In the genomic region with DNA sequence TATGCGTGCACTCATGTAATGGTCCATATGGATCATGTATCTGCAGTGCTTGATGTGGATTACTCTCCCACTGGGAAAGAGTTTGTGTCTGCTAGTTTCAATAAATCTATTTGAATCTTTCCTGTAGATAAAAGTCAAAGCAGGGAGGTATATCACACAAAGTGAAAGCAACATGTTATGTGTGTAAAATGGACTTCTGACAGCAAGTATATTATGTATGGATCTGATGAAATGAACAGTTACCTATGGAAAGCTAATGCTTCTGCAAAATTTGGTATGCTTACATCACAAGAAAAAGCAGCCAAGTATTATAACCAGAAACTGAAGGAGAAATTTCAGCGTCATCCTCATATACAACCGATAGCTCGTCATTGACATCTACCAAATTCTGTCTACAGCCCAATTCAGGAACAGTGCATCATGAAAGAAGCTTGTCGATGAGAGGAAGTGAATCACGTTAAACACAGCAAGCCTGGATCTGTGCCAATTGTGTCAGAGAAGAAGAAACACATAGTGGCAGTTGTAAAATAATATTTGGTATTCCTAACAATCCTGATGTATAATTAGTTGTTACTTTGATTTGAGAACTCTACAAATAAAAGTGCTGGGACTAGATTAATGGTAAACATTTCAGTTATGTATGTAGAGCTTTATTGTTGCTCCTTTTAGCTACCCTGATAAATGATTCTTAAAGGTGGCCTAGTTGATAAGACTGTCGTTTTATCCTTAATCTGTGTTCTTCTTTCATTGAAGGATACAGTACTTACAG, we compare ENCODE assay signal across 7 cellular contexts. TPM values are rescaled to one million over a fixed set of nuclear protein-coding genes. Genes with fewer than 3 reads are reported as not detected.
A peak's percentile ranks its signal among the peaks of the same experiment; 100 is the strongest.
DNase-seq lines count a peak whose midpoint lies in the region; FAIRE-seq and TF ChIP-seq lines count a peak whose summit lies in the region.

No MANE protein-coding gene starts in this region.

- intact Hi-C loops in adrenal gland (cut with DNase I), result no loop called here

- no peak overlapping the region for H3K4me3 ChIP-seq in adrenal gland
- no peak overlapping the region for H3K4me3 ChIP-seq in small intestine (ENCODE audit: low read depth in 1 of 2, low read length in 2 of 2)
- H3K4me3 ChIP-seq in hepatocyte, result no peak overlapping the region
- no peak overlapping the region for H3K4me3 ChIP-seq in H7 (ENCODE audit: insufficient read depth, low read depth, low read length)

- peaks cover 28% of the 10 kb centered on the region for H3K4me1 Mint-ChIP-seq in HFFc6 (ENCODE audit: low read depth)

- DNase-seq in HFFc6 (peak; percentile 35), RKO (ENCODE audit: low spot score) (peak; percentile 96), adrenal gland (peak in 6 of 7 donors; percentile 58 to 76 (median 64)), small intestine (peak; percentile 32), hepatocyte (ENCODE audit: low spot score) (no peak), NCI-H524 (lab: John Stamatoyannopoulos, UW) (no peak), H7 (no peak)

- no peak overlapping the region for H3K27ac ChIP-seq in adrenal gland
- H3K27ac ChIP-seq in small intestine (ENCODE audit: low read depth in 1 of 2, low read length in 1 of 2), result no peak overlapping the region
- H3K27ac ChIP-seq in hepatocyte, result no peak overlapping the region

- H3K27me3 ChIP-seq in adrenal gland (no peaks in the 10 kb centered on the region), small intestine (ENCODE audit: control insufficient read depth in 2 of 2, insufficient read depth in 2 of 2, low read length in 2 of 2) (no peaks in the 10 kb centered on the region), hepatocyte (no peaks in the 10 kb centered on the region), H7 (ENCODE audit: control insufficient read depth, insufficient read depth, low read length) (no peaks in the 10 kb centered on the region)

- H3K27me3 Mint-ChIP-seq in HFFc6 (ENCODE audit: insufficient read depth), result peaks cover 17% of the 10 kb centered on the region

- H2AFZ ChIP-seq in hepatocyte, result no peak overlapping the region

- H3K9me3 Mint-ChIP-seq in HFFc6, result no peaks in the 10 kb centered on the region

- TF ChIP-seq POLR2A in adrenal gland (IDR thresholded peaks at IDR 0.05), result no peak

- TF ChIP-seq CTCF in HFFc6 (IDR thresholded peaks at IDR 0.05), result no peak
- TF ChIP-seq CTCF in adrenal gland (IDR thresholded peaks at IDR 0.05), result no peak
- no peak for TF ChIP-seq CTCF in hepatocyte (IDR thresholded peaks at IDR 0.05; ENCODE audit: poor library complexity)

- no peak for FAIRE-seq in small intestine (lab: Jason Lieb, UNC)

- no peaks in the 10 kb centered on the region for H3K9me2 ChIP-seq in hepatocyte (replicated peaks; ENCODE audit: insufficient read depth)

- no peaks in the 10 kb centered on the region for H3K79me2 ChIP-seq in hepatocyte

- H3K4me1 ChIP-seq in adrenal gland (replicated peaks in 1 of 2) (peaks cover 0 to 5% of the 10 kb centered on the region in 2 donors), small intestine (ENCODE audit: control insufficient read depth in 2 of 2, insufficient read depth in 1 of 2, low read depth in 1 of 2, low read length in 1 of 2) (no peaks in the 10 kb centered on the region), hepatocyte (ENCODE audit: insufficient read depth) (no peaks in the 10 kb centered on the region)

- H3K36me3 ChIP-seq in adrenal gland (replicated peaks in 1 of 2) (no peaks in the 10 kb centered on the region), small intestine (ENCODE audit: control insufficient read depth in 2 of 2, insufficient read depth in 2 of 2, low read length in 2 of 2) (no peaks in the 10 kb centered on the region), hepatocyte (replicated peaks; ENCODE audit: insufficient read depth, low read depth) (no peaks in the 10 kb centered on the region), H7 (replicated peaks; ENCODE audit: control insufficient read depth, insufficient read depth, low read length) (no peaks in the 10 kb centered on the region)

- no peaks in the 10 kb centered on the region for H4K20me1 ChIP-seq in hepatocyte (ENCODE audit: insufficient read depth, poor library complexity, severe bottlenecking)

- H3K4me3 Mint-ChIP-seq in HFFc6, result no peak overlapping the region

- no peaks in the 10 kb centered on the region for H3K36me3 Mint-ChIP-seq in HFFc6 (ENCODE audit: low read depth)

- 30 to 37% (median 35%) methylated on average over 7 of the region's 7 CpGs for WGBS in adrenal gland, 4 donors
- WGBS in small intestine, 3 donors, result 34 to 39% (median 37%) methylated on average over 7 of the region's 7 CpGs
- 73% methylated on average over 7 of the region's 7 CpGs for WGBS in hepatocyte (ENCODE audit: low lambda C conversion rate, missing lambda C conversion rate)

- no peak overlapping the region for H3K4me2 ChIP-seq in hepatocyte

- H3K9me3 ChIP-seq in adrenal gland (replicated peaks in 1 of 3), result no peaks in the 10 kb centered on the region
- no peaks in the 10 kb centered on the region for H3K9me3 ChIP-seq in small intestine (ENCODE audit: control insufficient read depth, low read depth)
- no peaks in the 10 kb centered on the region for H3K9me3 ChIP-seq in hepatocyte (ENCODE audit: low read depth)

- H3K27ac Mint-ChIP-seq in HFFc6, result no peak overlapping the region

RNA-seq across cellular contexts. Expression of a gene that starts 14.2 kb away (rescaled TPM):
- total RNA-seq in HFFc6 (2021; fragmentation: NEBNext Ultra II Directional; extraction: Animal tissue kit (Norgen Biotek cat#: 25700)), result 10 to 100 TPM; 66.5 to 84.0 (median 74.6) TPM
- 100 to 1,000 TPM in 3 of 8 donors, 10 to 100 TPM in 5; 58.3 to 107 (median 94.3) TPM for total RNA-seq in adrenal gland
- 10 to 100 TPM; 25.0 to 90.3 (median 31.6) TPM for polyA plus RNA-seq in adrenal gland
- polyA plus RNA-seq in small intestine, result 10 to 100 TPM; 21.0 to 94.2 (median 35.9) TPM
- 94.2 and 103 TPM in 2 replicates for total RNA-seq in hepatocyte
- 96.9 and 110 TPM in 2 replicates for polyA plus RNA-seq in hepatocyte
- 25.2 and 30.7 TPM in 2 replicates for total RNA-seq in H7 (2014; rRNA removed; shearing (Covaris generic))

Comparison
In these comparisons a context has a peak if more than half of its experiments do, and no peak if none do; other contexts are left out.
1. DNase-seq: peak in HFFc6 (single experiment), RKO (single experiment), adrenal gland (6 of 7) and small intestine (single experiment); none in hepatocyte (single experiment), NCI-H524 (0 of 2) and H7 (single experiment).